Comparison of ENCODE assay signal across 17 cellular contexts in genomic region chr2:28543316-28544068, GRCh38. TPM values are rescaled to one million over a fixed set of nuclear protein-coding genes. Genes with fewer than 3 reads are reported as not detected.
DNase-seq lines count a peak whose midpoint lies in the region; ATAC-seq and TF ChIP-seq lines count a peak whose summit lies in the region.
"Had no signal": no experiment of that assay in that cellular context is flagged by ENCODE, and none has a peak within 500 bp of the region (broad histone marks: within the 10 kb centered on the region; RNA-seq: fewer than 3 reads in every experiment).

No MANE protein-coding gene starts in this region.

- no peaks in the 10 kb centered on the region for H3K79me2 ChIP-seq in mammary epithelial cell (ENCODE audit: insufficient read depth, low read length)

- H3K27me3 ChIP-seq in cardiac muscle cell = no peaks in the 10 kb centered on the region
- H3K27me3 ChIP-seq in mammary epithelial cell (ENCODE audit: insufficient read depth, low read length) = no peaks in the 10 kb centered on the region
- H3K27me3 ChIP-seq: gastroesophageal sphincter had no signal

- H3K36me3 ChIP-seq in cardiac muscle cell = no peaks in the 10 kb centered on the region
- H3K36me3 ChIP-seq in mesodermal cell (ENCODE audit: control insufficient read depth, insufficient read depth, low read length) = no peaks in the 10 kb centered on the region
- no peaks in the 10 kb centered on the region for H3K36me3 ChIP-seq in mucosa of descending colon (ENCODE audit: low read depth)
- H3K36me3 ChIP-seq in mammary epithelial cell (ENCODE audit: insufficient read depth, low read length) = no peaks in the 10 kb centered on the region
- H3K36me3 ChIP-seq: gastroesophageal sphincter, lower lobe of right lung had no signal

- H3K4me1 ChIP-seq in cardiac muscle cell (ENCODE audit: low read depth) = peaks cover 47% of the 10 kb centered on the region
- peaks cover 34% of the 10 kb centered on the region for H3K4me1 ChIP-seq in mesodermal cell (ENCODE audit: control insufficient read depth, insufficient read depth, low read length, poor library complexity, severe bottlenecking)
- H3K4me1 ChIP-seq in mucosa of descending colon (ENCODE audit: low read depth) = peaks cover 33% of the 10 kb centered on the region
- H3K4me1 ChIP-seq in mammary epithelial cell (ENCODE audit: insufficient read depth, low read length) = peaks cover 33% of the 10 kb centered on the region
- H3K4me1 ChIP-seq: gastroesophageal sphincter had no signal

- CTCF ChIA-PET in mammary epithelial cell (lab: Charles Lee; ENCODE audit: low non-redundant PET) = no interaction called here

- peak overlapping the region; percentile 76 for H3K27ac ChIP-seq in cardiac muscle cell
- peak overlapping the region; percentile 86 for H3K27ac ChIP-seq in mesodermal cell (ENCODE audit: low read depth, low read length, severe bottlenecking)
- no peak overlapping the region for H3K27ac ChIP-seq in mammary epithelial cell (ENCODE audit: insufficient read depth, low read depth, low read length)
- H3K27ac ChIP-seq: gastroesophageal sphincter, lower lobe of right lung had no signal

- no peak for ATAC-seq in Right ventricle myocardium inferior
- no peak for ATAC-seq in esophagus mucosa
- ATAC-seq in mucosa of descending colon = no peak
- ATAC-seq: gastroesophageal sphincter had no signal

- H3K9ac ChIP-seq in mammary epithelial cell (ENCODE audit: insufficient read depth, low read length) = no peak overlapping the region

- no TSS peak for BruUV-seq in mammary epithelial cell (replicated peaks; lab: Mats Ljungman, UMichigan)

- intact Hi-C loops in Right ventricle myocardium inferior (cut with DNase I) = no loop called here
- intact Hi-C loops in mucosa of descending colon (cut with DNase I, micrococcal nuclease) = no loop called here
- intact Hi-C loops in mammary epithelial cell (cut with micrococcal nuclease) = no loop called here

- no peaks in the 10 kb centered on the region for H4K20me1 ChIP-seq in mammary epithelial cell (ENCODE audit: insufficient read depth, low read length)

- in situ Hi-C loops in mammary epithelial cell (cut with MboI; ENCODE audit: low sequenced_read_pairs in 2 of 2) = no loop called here

- no peak overlapping the region for H3K4me3 ChIP-seq in cardiac muscle cell
- H3K4me3 ChIP-seq in cardiac fibroblast (replicated peaks in 1 of 2; ENCODE audit: low read depth in 2 of 2, low read length in 2 of 2) = no peak overlapping the region
- no peak overlapping the region for H3K4me3 ChIP-seq in mesodermal cell (ENCODE audit: extremely low read depth, insufficient read depth, low read length, poor library complexity, severe bottlenecking)
- no peak overlapping the region for H3K4me3 ChIP-seq in mucosa of descending colon
- no peak overlapping the region for H3K4me3 ChIP-seq in mammary epithelial cell (replicated peaks in 1 of 3; ENCODE audit: insufficient read depth in 1 of 3, low read depth in 2 of 3, low read length in 3 of 3)
- H3K4me3 ChIP-seq: gastroesophageal sphincter, lower lobe of right lung had no signal

- H3K9me3 ChIP-seq in cardiac muscle cell (ENCODE audit: low read depth) (no peaks in the 10 kb centered on the region), mesodermal cell (ENCODE audit: control insufficient read depth, low read length) (no peaks in the 10 kb centered on the region), mucosa of descending colon (no peaks in the 10 kb centered on the region), mammary epithelial cell (replicated peaks; ENCODE audit: insufficient read depth, low read length) (no peaks in the 10 kb centered on the region)
- H3K9me3 ChIP-seq: gastroesophageal sphincter, lower lobe of right lung had no signal

- dilution Hi-C loops in mammary epithelial cell (cut with HindIII; ENCODE audit: low sequenced_read_pairs) = no loop called here

- H2AFZ ChIP-seq in mammary epithelial cell (ENCODE audit: low read depth, low read length) = no peak overlapping the region

- WGBS in mesodermal cell (ENCODE audit: insufficient coverage in 2 of 2), 2 experiments = 91 to 92% methylated on average over 15 of the region's 21 CpGs
- 95% methylated on average over 15 of the region's 21 CpGs for WGBS in mammary epithelial cell (ENCODE audit: low coverage, missing lambda C conversion rate)

- DNase-seq in cardiac muscle cell (ENCODE audit: low read depth in 1 of 2, low spot score in 1 of 2) = peak; percentile 36 to 53
- no peak for DNase-seq in Right ventricle myocardium inferior (ENCODE audit: missing footprints)
- peak; percentile 34 to 62 for DNase-seq in cardiac fibroblast (ENCODE audit: low read depth in 2 of 2)
- DNase-seq in mucosa of descending colon = no peak
- DNase-seq in mammary epithelial cell = no peak
- no peak for DNase-seq in anterior cingulate cortex (lab: John Stamatoyannopoulos, UW)
- DNase-seq: activated CD4-positive, alpha-beta T cell treated with anti-CD3 and anti-CD28 coated beads for 4 hours; activated naive CD8-positive, alpha-beta T cell treated with anti-CD3 and anti-CD28 coated beads, Interleukin-2, amount 10 ng/mL, durations not matched to agents 7 days and 5 days; activated T-cell treated with anti-CD3 and anti-CD28 coated beads, Interleukin-2, amount 50 U/mL, for 1 hour; lower lobe of right lung; NCI-H1092; retina; stimulated activated CD4-positive, alpha-beta T cell treated with anti-CD3 and anti-CD28 coated beads, Interleukin-1b, Interleukin-23, amount 100 ng/mL, for 48 hours; T-helper 9 cell had no signal

- TF ChIP-seq CTCF in cardiac muscle cell (IDR thresholded peaks at IDR 0.05; ENCODE audit: low read depth, low read length) (no peak), cardiac fibroblast (IDR thresholded peaks at IDR 0.05; ENCODE audit: low read depth, low read length) (no peak), mucosa of descending colon (IDR thresholded peaks at IDR 0.05) (no peak), mammary epithelial cell (conservative IDR thresholded peaks at IDR 0.05 in 1 of 2, IDR thresholded peaks at IDR 0.05 in 1 of 2; ENCODE audit: extremely low read depth in 1 of 2, insufficient read depth in 1 of 2, low read depth in 1 of 2, low read length in 2 of 2) (no peak)

- no peak overlapping the region for H3K4me2 ChIP-seq in mammary epithelial cell (ENCODE audit: insufficient read depth, low read depth, low read length)

RNA-seq across cellular contexts. Expression of gene PLB1, which starts 47.6 kb away (rescaled TPM):
- total RNA-seq in cardiac muscle cell (0.39 and 1.2 TPM in 2 replicates), Right ventricle myocardium inferior (3.0 TPM), esophagus mucosa (1.6 TPM), mucosa of descending colon (1 to 10 TPM; 2.4 to 4.9 (median 3.6) TPM), mammary epithelial cell (1 to 10 TPM; 4.2 to 5.2 TPM)
- polyA plus RNA-seq in cardiac muscle cell (0.25 and 1.1 TPM in 2 replicates), mammary epithelial cell (2.0 TPM)
- polyA plus RNA-seq in mesodermal cell (2013, experiment 1 of 2) = 1.6 TPM
- polyA plus RNA-seq in mesodermal cell (2013, experiment 2 of 2) = 1.4 TPM
- polyA minus RNA-seq in mammary epithelial cell = 0.93 TPM

Comparison
In these comparisons a context has a peak if more than half of its experiments do, and no peak if none do; other contexts are left out.
1. DNase-seq: peak in cardiac muscle cell (2 of 2) and cardiac fibroblast (2 of 2); none in Right ventricle myocardium inferior (single experiment), mucosa of descending colon (0 of 3), mammary epithelial cell (single experiment) and anterior cingulate cortex (0 of 58).